Comparison of ENCODE assay signal across 19 cellular contexts in genomic region chr21:34841154-34841553, GRCh38.
DNase-seq lines count a peak whose midpoint lies in the region; ATAC-seq, FAIRE-seq and TF ChIP-seq lines count a peak whose summit lies in the region.
"Had no signal": no experiment of that assay in that cellular context is flagged by ENCODE, and none has a peak within 500 bp of the region (broad histone marks: within the 10 kb centered on the region; RNA-seq: fewer than 3 reads in every experiment).

No MANE protein-coding gene starts in this region.

- DNase-seq in A549 (ENCODE audit: low read depth in 1 of 2, low spot score in 1 of 2), result no peak
- DNase-seq in GM23248, result no peak
- DNase-seq in osteoblast (ENCODE audit: insufficient read length, low spot score, missing footprints), result no peak
- DNase-seq in left cardiac atrium, result no peak
- no peak for DNase-seq in activated T-cell treated with anti-CD3 and anti-CD28 coated beads, Interleukin-2, amount 50 U/mL, for 72 hours
- DNase-seq in DMS153 (lab: John Stamatoyannopoulos, UW), result no peak
- DNase-seq: CD8-positive, alpha-beta T cell; COR-L47; DND-41; GDM1; GOT3; H9 had no signal

- no peaks in the 10 kb centered on the region for H3K9me3 Mint-ChIP-seq in activated T-helper 17 cell treated with anti-CD3 and anti-CD28 coated beads, Interleukin-2, amount 50 U/mL, for 72 hours
- no peaks in the 10 kb centered on the region for H3K9me3 Mint-ChIP-seq in activated T-cell treated with anti-CD3 and anti-CD28 coated beads, Interleukin-2, amount 50 U/mL, for 72 hours
- H3K9me3 Mint-ChIP-seq: CD14-positive monocyte; CD8-positive, alpha-beta T cell; H9 had no signal

- H4K20me1 ChIP-seq in GM23248 (ENCODE audit: insufficient read depth) (peaks cover 10% of the 10 kb centered on the region; the same call in 1 of the 2 replicates), osteoblast (ENCODE audit: insufficient read depth, low read length) (peaks cover 69% of the 10 kb centered on the region)

- peaks cover 46% of the 10 kb centered on the region for H3K4me1 ChIP-seq in A549
- peaks cover 70% of the 10 kb centered on the region for H3K4me1 ChIP-seq in GM23248 (ENCODE audit: insufficient read depth)
- peaks cover 62% of the 10 kb centered on the region for H3K4me1 ChIP-seq in osteoblast (ENCODE audit: insufficient read depth, low read length)

- TF ChIP-seq RAD21 in A549 (conservative IDR thresholded peaks at IDR 0.05 in 1 of 2, IDR thresholded peaks at IDR 0.05 in 1 of 2), result no peak

- H3K9me3 ChIP-seq in A549 (no peaks in the 10 kb centered on the region), GM23248 (ENCODE audit: low read depth) (no peaks in the 10 kb centered on the region), osteoblast (ENCODE audit: low read depth, low read length) (no peaks in the 10 kb centered on the region)

- H3K4me2 ChIP-seq in A549 (no peak overlapping the region), GM23248 (ENCODE audit: unreplicated experiment) (no peak overlapping the region), osteoblast (ENCODE audit: insufficient read depth, low read length) (no peak overlapping the region)

- CTCF ChIA-PET in A549 (lab: Yijun Ruan, JAX), result interaction anchor here (1.0 to 1.3 kb wide), 2 partner anchors 29 to 96 kb away, joined by 3 read pairs; no protein-coding TSS in a partner anchor

- no peaks in the 10 kb centered on the region for H3K9me2 ChIP-seq in GM23248 (ENCODE audit: insufficient read depth)

- TF ChIP-seq CTCF in A549 (IDR thresholded peaks at IDR 0.05), result no peak
- TF ChIP-seq CTCF in osteoblast (IDR thresholded peaks at IDR 0.05; ENCODE audit: extremely low read depth, low read depth, low read length), result no peak

- intact Hi-C loops in left cardiac atrium (cut with DNase I), result no loop called here

- POLR2A ChIA-PET in A549 (lab: Yijun Ruan, JAX), result no interaction called here

- H3K36me3 Mint-ChIP-seq in activated T-helper 17 cell treated with anti-CD3 and anti-CD28 coated beads, Interleukin-2, amount 50 U/mL, for 72 hours (ENCODE audit: low read depth), result peaks cover 100% of the 10 kb centered on the region
- peaks cover 16 to 21% of the 10 kb centered on the region in 2 donors for H3K36me3 Mint-ChIP-seq in activated T-cell treated with anti-CD3 and anti-CD28 coated beads, Interleukin-2, amount 50 U/mL, for 72 hours (ENCODE audit: insufficient read depth in 2 of 2)

- no peaks in the 10 kb centered on the region for H3K27me3 ChIP-seq in GM23248 (replicated peaks; ENCODE audit: insufficient read depth)
- H3K27me3 ChIP-seq in osteoblast (ENCODE audit: insufficient read depth, low read length), result no peaks in the 10 kb centered on the region

- H3K4me3 Mint-ChIP-seq in activated T-helper 17 cell treated with anti-CD3 and anti-CD28 coated beads, Interleukin-2, amount 50 U/mL, for 72 hours, result no peak overlapping the region
- H3K4me3 Mint-ChIP-seq in activated T-cell treated with anti-CD3 and anti-CD28 coated beads, Interleukin-2, amount 50 U/mL, for 72 hours, result no peak overlapping the region
- H3K4me3 Mint-ChIP-seq: CD14-positive monocyte; CD8-positive, alpha-beta T cell; H9 had no signal

- H3K27ac ChIP-seq in A549 (0 out of 6 replicates have a peak overlapping the region, but pooled peaks of 1 of the 2 experiments have one; percentile 19), GM23248 (peak overlapping the region; percentile 60; the same call in 1 of the 2 replicates), osteoblast (ENCODE audit: low read depth, low read length) (peak overlapping the region; percentile 56)
- H3K27ac ChIP-seq: HL-60 had no signal

- H3F3A ChIP-seq in GM23248 (ENCODE audit: insufficient read depth), result peaks cover 93% of the 10 kb centered on the region

- FAIRE-seq in A549 (lab: Jason Lieb, UNC), result no peak
- FAIRE-seq: A204.1, D721Med, GM12892 had no signal

- H3K9ac ChIP-seq in GM23248, result no peak overlapping the region

- H3K4me3 ChIP-seq in A549, result no peak overlapping the region
- H3K4me3 ChIP-seq in GM23248, result no peak overlapping the region
- H3K4me3 ChIP-seq in osteoblast (ENCODE audit: insufficient read depth, low read length), result no peak overlapping the region

- ATAC-seq in A549, result no peak
- ATAC-seq in activated T-helper 17 cell treated with anti-CD3 and anti-CD28 coated beads, Interleukin-2, amount 50 U/mL, for 72 hours (replicated peaks), result no peak
- ATAC-seq in HG03442 (IDR thresholded peaks at IDR 0.05; ENCODE audit: unreplicated experiment), result no peak
- no peak for ATAC-seq in left cardiac atrium
- no peak for ATAC-seq in activated T-cell treated with anti-CD3 and anti-CD28 coated beads, Interleukin-2, amount 50 U/mL, for 72 hours (replicated peaks in 1 of 2)
- ATAC-seq: CD8-positive, alpha-beta T cell had no signal

- no peak for TF ChIP-seq EP300 in A549 (IDR thresholded peaks at IDR 0.05)

- H3K4me1 Mint-ChIP-seq in activated T-helper 17 cell treated with anti-CD3 and anti-CD28 coated beads, Interleukin-2, amount 50 U/mL, for 72 hours, result peaks cover 66% of the 10 kb centered on the region
- H3K4me1 Mint-ChIP-seq in activated T-cell treated with anti-CD3 and anti-CD28 coated beads, Interleukin-2, amount 50 U/mL, for 72 hours (ENCODE audit: low read depth), result peaks cover 54% of the 10 kb centered on the region

- no peaks in the 10 kb centered on the region for H3K27me3 Mint-ChIP-seq in activated T-helper 17 cell treated with anti-CD3 and anti-CD28 coated beads, Interleukin-2, amount 50 U/mL, for 72 hours
- H3K27me3 Mint-ChIP-seq in activated T-cell treated with anti-CD3 and anti-CD28 coated beads, Interleukin-2, amount 50 U/mL, for 72 hours (ENCODE audit: low read depth), result no peaks in the 10 kb centered on the region

- peak overlapping the region; percentile 20 for H3K27ac Mint-ChIP-seq in activated T-helper 17 cell treated with anti-CD3 and anti-CD28 coated beads, Interleukin-2, amount 50 U/mL, for 72 hours
- H3K27ac Mint-ChIP-seq in activated T-cell treated with anti-CD3 and anti-CD28 coated beads, Interleukin-2, amount 50 U/mL, for 72 hours, result no peak overlapping the region

- WGBS in A549 (ENCODE audit: missing lambda C conversion rate), result 96% methylated on average over 3 of the region's 4 CpGs
- 98 to 99% methylated on average over 4 of the region's 4 CpGs for WGBS in GM23248 (ENCODE audit: low coverage in 1 of 2, low lambda C conversion rate in 2 of 2, missing lambda C conversion rate in 2 of 2), 2 experiments

- in situ Hi-C loops in GM23248 (cut with MboI), result no loop called here

- H2AFZ ChIP-seq in GM23248 (no peak overlapping the region), osteoblast (ENCODE audit: low read length) (no peak overlapping the region)

- H3K79me2 ChIP-seq in GM23248 (ENCODE audit: insufficient read depth) (peaks cover 93% of the 10 kb centered on the region), osteoblast (ENCODE audit: insufficient read depth, low read length) (peaks cover 80% of the 10 kb centered on the region)

- peaks cover 42% of the 10 kb centered on the region for H3K36me3 ChIP-seq in GM23248 (ENCODE audit: low read depth)
- peaks cover 68% of the 10 kb centered on the region for H3K36me3 ChIP-seq in osteoblast (ENCODE audit: insufficient read depth, low read length)

- no peak for TF ChIP-seq POLR2A in A549 (IDR thresholded peaks at IDR 0.05; ENCODE audit: low read length)

TF ChIP-seq in A549, 52 proteins besides CTCF, POLR2A, EP300 and RAD21:
- TF ChIP-seq MAFK (IDR thresholded peaks at IDR 0.05; ENCODE audit: partially characterized antibody) (peak; percentile 44), PHF8 (IDR thresholded peaks at IDR 0.05; ENCODE audit: borderline replicate concordance, low read depth) (no peak), PBX3 (IDR thresholded peaks at IDR 0.05) (no peak), ZSCAN20 (CRISPR knock-in tag; IDR thresholded peaks at IDR 0.05) (no peak)
